ENCODE assay signal across 21 cellular contexts in genomic region chr11:133239530-133239929, GRCh38.
"Had no signal": no experiment of that assay in that cellular context is flagged by ENCODE, and none has a peak within 500 bp of the region (broad histone marks: within the 10 kb centered on the region; RNA-seq: fewer than 3 reads in every experiment).

No MANE protein-coding gene starts in this region.

- ATAC-seq: foreskin keratinocyte; left cardiac atrium; naive thymus-derived CD4-positive, alpha-beta T cell; stimulated activated naive B cell treated with anti-CD40 and anti-IgM and Interleukin-4, amounts not matched to agents 10 μg/mL and 1 μg/mL and 100 μg/mL, for 72 hours; stimulated activated naive CD8-positive, alpha-beta T cell treated with anti-CD3 and anti-CD28 coated beads, Interleukin-15, amount 100 ng/mL, for 72 hours; upper lobe of right lung had no signal

- H3K4me3 Mint-ChIP-seq: immature natural killer cell; naive thymus-derived CD4-positive, alpha-beta T cell; stimulated activated naive B cell treated with anti-CD40 and anti-IgM and Interleukin-4, amounts not matched to agents 10 μg/mL and 1 μg/mL and 100 μg/mL, for 72 hours; stimulated activated naive CD8-positive, alpha-beta T cell treated with anti-CD3 and anti-CD28 coated beads, Interleukin-15, amount 100 ng/mL, for 72 hours had no signal

- H3K9me3 ChIP-seq: colonic mucosa, sigmoid colon, testis, tibial nerve, upper lobe of right lung had no signal

- FAIRE-seq: endothelial cell of umbilical vein, keratinocyte had no signal

- H3K27ac Mint-ChIP-seq: immature natural killer cell; naive thymus-derived CD4-positive, alpha-beta T cell; stimulated activated naive B cell treated with anti-CD40 and anti-IgM and Interleukin-4, amounts not matched to agents 10 μg/mL and 1 μg/mL and 100 μg/mL, for 72 hours; stimulated activated naive CD8-positive, alpha-beta T cell treated with anti-CD3 and anti-CD28 coated beads, Interleukin-15, amount 100 ng/mL, for 72 hours had no signal

- DNase-seq: colonic mucosa; dermis blood vessel endothelial cell; erythroblast; foreskin keratinocyte; head of caudate nucleus; immature natural killer cell; left cardiac atrium; naive thymus-derived CD4-positive, alpha-beta T cell; posterior cingulate gyrus; sigmoid colon; stimulated activated CD4-positive, alpha-beta T cell treated with anti-CD3 and anti-CD28 coated beads, Interleukin-2, amount 100 ng/mL, for 24 hours; stimulated activated CD4-positive, alpha-beta T cell treated with anti-CD3 and anti-CD28 coated beads, Interleukin-4, amount 100 ng/mL, for 4 hours; stimulated activated naive B cell treated with anti-CD40 and anti-IgM and Interleukin-4, amounts not matched to agents 10 μg/mL and 1 μg/mL and 100 μg/mL, for 72 hours; stimulated activated naive CD8-positive, alpha-beta T cell treated with anti-CD3 and anti-CD28 coated beads, Interleukin-15, amount 100 ng/mL, for 72 hours; testis; upper lobe of right lung had no signal

- H3K4me3 ChIP-seq: colonic mucosa, hepatocyte, sigmoid colon, skin epidermis, testis, tibial nerve, upper lobe of right lung had no signal

- H3K36me3 Mint-ChIP-seq: immature natural killer cell; naive thymus-derived CD4-positive, alpha-beta T cell; stimulated activated naive B cell treated with anti-CD40 and anti-IgM and Interleukin-4, amounts not matched to agents 10 μg/mL and 1 μg/mL and 100 μg/mL, for 72 hours had no signal

- H3K27me3 ChIP-seq: foreskin keratinocyte, hepatocyte, testis, tibial nerve, upper lobe of right lung had no signal

- H3K9me3 Mint-ChIP-seq: stimulated activated naive B cell treated with anti-CD40 and anti-IgM and Interleukin-4, amounts not matched to agents 10 μg/mL and 1 μg/mL and 100 μg/mL, for 72 hours had no signal

- H3K27me3 Mint-ChIP-seq: stimulated activated naive B cell treated with anti-CD40 and anti-IgM and Interleukin-4, amounts not matched to agents 10 μg/mL and 1 μg/mL and 100 μg/mL, for 72 hours had no signal

- H3K27ac ChIP-seq: colonic mucosa, foreskin keratinocyte, sigmoid colon, skin epidermis, testis, tibial nerve, upper lobe of right lung had no signal

- H3K4me1 Mint-ChIP-seq: immature natural killer cell; naive thymus-derived CD4-positive, alpha-beta T cell; stimulated activated naive B cell treated with anti-CD40 and anti-IgM and Interleukin-4, amounts not matched to agents 10 μg/mL and 1 μg/mL and 100 μg/mL, for 72 hours; stimulated activated naive CD8-positive, alpha-beta T cell treated with anti-CD3 and anti-CD28 coated beads, Interleukin-15, amount 100 ng/mL, for 72 hours had no signal

- H3K4me1 ChIP-seq: colonic mucosa, foreskin keratinocyte, sigmoid colon, testis, tibial nerve, upper lobe of right lung had no signal

- H3K36me3 ChIP-seq: colonic mucosa, sigmoid colon, tibial nerve, upper lobe of right lung had no signal
